22 cellular contexts compared by ENCODE assay signal in genomic region chr12:96383371-96383770, GRCh38. TPM values are rescaled to one million over a fixed set of nuclear protein-coding genes. Genes with fewer than 3 reads are reported as not detected.
DNase-seq lines count a peak whose midpoint lies in the region; ATAC-seq and TF ChIP-seq lines count a peak whose summit lies in the region.
"Had no signal": no experiment of that assay in that cellular context is flagged by ENCODE, and none has a peak within 500 bp of the region (broad histone marks: within the 10 kb centered on the region; RNA-seq: fewer than 3 reads in every experiment).

No MANE protein-coding gene starts in this region.

- H4K20me1 ChIP-seq in osteoblast (ENCODE audit: insufficient read depth, low read length): peaks cover 36% of the 10 kb centered on the region

- no peaks in the 10 kb centered on the region for H3K27me3 Mint-ChIP-seq in CD4-positive, alpha-beta T cell
- H3K27me3 Mint-ChIP-seq in IgD-negative memory B cell (no peaks in the 10 kb centered on the region), chondrocyte (ENCODE audit: low read depth) (no peaks in the 10 kb centered on the region)

- CTCF ChIA-PET in CD4-positive, alpha-beta T cell (lab: Charles Lee): no interaction called here

- no peak for ATAC-seq in CD4-positive, alpha-beta T cell (ENCODE audit: poor library complexity)
- ATAC-seq: gastroesophageal sphincter, GM12878, lower lobe of right lung had no signal

- POLR2A ChIA-PET in CD4-positive, alpha-beta T cell (lab: Charles Lee): interaction anchor here (1.4 kb wide), 1 partner anchor 16 kb away, joined by 11 read pairs; the partner anchor contains the start of gene CDK17

- peak overlapping the region; percentile 74 for H3K4me2 ChIP-seq in osteoblast (ENCODE audit: insufficient read depth, low read length)

- H3K4me3 Mint-ChIP-seq in CD4-positive, alpha-beta T cell: peak overlapping the region; percentile 65
- H3K4me3 Mint-ChIP-seq in IgD-negative memory B cell (peak overlapping the region in 1 of 4 donors; percentile 8), chondrocyte (ENCODE audit: unreplicated experiment) (no peak overlapping the region)
- H3K4me3 Mint-ChIP-seq: H9 had no signal

- no peaks in the 10 kb centered on the region for H3K27me3 ChIP-seq in CD4-positive, alpha-beta T cell (ENCODE audit: control insufficient read depth, insufficient read depth, low read length)
- H3K27me3 ChIP-seq in osteoblast (ENCODE audit: insufficient read depth, low read length): no peaks in the 10 kb centered on the region
- H3K27me3 ChIP-seq: gastroesophageal sphincter, thyroid gland, vagina had no signal

- H3K27ac ChIP-seq in CD4-positive, alpha-beta T cell (ENCODE audit: low read depth, low read length): no peak overlapping the region
- H3K27ac ChIP-seq in osteoblast (ENCODE audit: low read depth, low read length): peak overlapping the region; percentile 67
- H3K27ac ChIP-seq: gastroesophageal sphincter, HL-60, lower lobe of right lung, parathyroid adenoma, thyroid gland, vagina had no signal

- H3K36me3 Mint-ChIP-seq in CD4-positive, alpha-beta T cell (ENCODE audit: low read depth): peaks cover 43% of the 10 kb centered on the region
- no peaks in the 10 kb centered on the region for H3K36me3 Mint-ChIP-seq in IgD-negative memory B cell
- H3K36me3 Mint-ChIP-seq in chondrocyte (ENCODE audit: low read depth): peaks cover under 1% of the 10 kb centered on the region

- no peaks in the 10 kb centered on the region for H3K9me3 ChIP-seq in CD4-positive, alpha-beta T cell (ENCODE audit: control insufficient read depth, low read length)
- H3K9me3 ChIP-seq in osteoblast (ENCODE audit: low read depth, low read length): no peaks in the 10 kb centered on the region
- H3K9me3 ChIP-seq: lower lobe of right lung, thyroid gland, vagina had no signal

- peaks cover 99% of the 10 kb centered on the region for H3K79me2 ChIP-seq in osteoblast (ENCODE audit: insufficient read depth, low read length)

- no peak overlapping the region for H2AFZ ChIP-seq in osteoblast (ENCODE audit: low read length)
- H2AFZ ChIP-seq: parathyroid adenoma had no signal

- peaks cover 1% of the 10 kb centered on the region for H3K36me3 ChIP-seq in osteoblast (ENCODE audit: insufficient read depth, low read length)
- H3K36me3 ChIP-seq: gastroesophageal sphincter, lower lobe of right lung, thyroid gland, vagina had no signal

- TF ChIP-seq CTCF in CD4-positive, alpha-beta T cell (IDR thresholded peaks at IDR 0.05): no peak
- no peak for TF ChIP-seq CTCF in chondrocyte (IDR thresholded peaks at IDR 0.05)
- TF ChIP-seq CTCF in osteoblast (IDR thresholded peaks at IDR 0.05; ENCODE audit: extremely low read depth, low read depth, low read length): no peak

- intact Hi-C loops in CD4-positive, alpha-beta T cell (cut with DNase I, micrococcal nuclease): loop anchor here in 1 of 2 experiments (5.0 kb wide), 1 partner anchor 41 kb away; no protein-coding TSS in a partner anchor

- H3K9me3 Mint-ChIP-seq in CD4-positive, alpha-beta T cell: peaks cover 3% of the 10 kb centered on the region
- H3K9me3 Mint-ChIP-seq in IgD-negative memory B cell (peaks cover 0 to 8% (median 0%) of the 10 kb centered on the region in 3 donors), chondrocyte (ENCODE audit: low read depth) (peaks cover 3% of the 10 kb centered on the region)

- H3K4me3 ChIP-seq in osteoblast (ENCODE audit: insufficient read depth, low read length): peak overlapping the region; percentile 47
- H3K4me3 ChIP-seq: gastroesophageal sphincter, GM12878, lower lobe of right lung, thyroid gland, vagina had no signal

- H3K4me1 ChIP-seq in osteoblast (ENCODE audit: insufficient read depth, low read length): peaks cover 15% of the 10 kb centered on the region
- H3K4me1 ChIP-seq: parathyroid adenoma, thyroid gland had no signal

- H3K4me1 Mint-ChIP-seq in CD4-positive, alpha-beta T cell (ENCODE audit: low read depth): peaks cover 75% of the 10 kb centered on the region
- H3K4me1 Mint-ChIP-seq in IgD-negative memory B cell: peaks cover 48 to 55% (median 50%) of the 10 kb centered on the region in 3 donors
- H3K4me1 Mint-ChIP-seq in chondrocyte (ENCODE audit: low read depth): peaks cover 46% of the 10 kb centered on the region

- no peak for DNase-seq in CD4-positive, alpha-beta T cell
- DNase-seq in chondrocyte (ENCODE audit: low spot score): no peak
- DNase-seq in osteoblast (ENCODE audit: insufficient read length, low spot score, missing footprints): no peak
- no peak for DNase-seq in NCI-H524 treated with DMSO at 0.1 percent for 48 hours (lab: John Stamatoyannopoulos, UW)
- DNase-seq in dermis blood vessel endothelial cell: no peak
- no peak for DNase-seq in NCI-H2171 (lab: John Stamatoyannopoulos, UW)
- DNase-seq: activated CD4-positive, alpha-beta T cell treated with anti-CD3 and anti-CD28 coated beads for 4 hours; activated T-cell treated with anti-CD3 and anti-CD28 coated beads, Interleukin-2, amount 50 U/mL, for 1 hour; cerebellar nuclear complex; H9; lower lobe of right lung; NCI-H1048; NCI-H446; SIG-M5; stimulated activated CD4-positive, alpha-beta T cell treated with anti-CD3 and anti-CD28 coated beads, Interleukin-2, amount 100 ng/mL, for 24 hours; thyroid gland had no signal

- peak overlapping the region; percentile 57 for H3K27ac Mint-ChIP-seq in CD4-positive, alpha-beta T cell
- H3K27ac Mint-ChIP-seq in IgD-negative memory B cell (peak overlapping the region in 2 of 3 donors; percentile 21 to 32), chondrocyte (ENCODE audit: unreplicated experiment) (peak overlapping the region; percentile 83)

RNA-seq across cellular contexts. Expression of gene CDK17, which starts 16.9 kb away (rescaled TPM):
- 100 to 1,000 TPM; 112 to 113 TPM for total RNA-seq in CD4-positive, alpha-beta T cell
- 30.0 TPM for polyA plus RNA-seq in IgD-negative memory B cell
- total RNA-seq in chondrocyte (26.8 to 28.5 TPM (median 26.9 TPM) in 3 replicates), osteoblast (64.8 and 68.0 TPM in 2 replicates), dermis blood vessel endothelial cell (182 and 232 TPM in 2 replicates)

Comparison
In these comparisons a context has a peak if more than half of its experiments do, and no peak if none do; other contexts are left out.
1. H3K27ac Mint-ChIP-seq: peak in every context shown above with its lines; median percentile 83 in chondrocyte; 57 in CD4-positive, alpha-beta T cell; 26 in IgD-negative memory B cell.